Comparison of ENCODE assay signal across 16 cellular contexts in genomic region chr21:32043458-32043857, GRCh38.
A peak's percentile ranks its signal among the peaks of the same experiment; 100 is the strongest.
DNase-seq lines count a peak whose midpoint lies in the region; ATAC-seq, FAIRE-seq and TF ChIP-seq lines count a peak whose summit lies in the region.
"Had no signal": no experiment of that assay in that cellular context is flagged by ENCODE, and none has a peak within 500 bp of the region (broad histone marks: within the 10 kb centered on the region; RNA-seq: fewer than 3 reads in every experiment).

No MANE protein-coding gene starts in this region.

- H4K20me1 ChIP-seq in H9 (ENCODE audit: control insufficient read depth, insufficient read depth, insufficient read length) (no peaks in the 10 kb centered on the region), K562 (replicated peaks; ENCODE audit: control insufficient read depth, insufficient read depth, low read length) (no peaks in the 10 kb centered on the region)
- H4K20me1 ChIP-seq: BLaER1 treated with 17β-estradiol and CSF1 and Interleukin-3, amounts not matched to agents 10 nM and 100 nM had no signal

- H3K4ac ChIP-seq in H9 (ENCODE audit: low read depth, low read length) = no peak overlapping the region

- in situ Hi-C loops in K562 (cut with MboI) = no loop called here

- peaks cover 7% of the 10 kb centered on the region; the same call in 1 of the 2 replicates for H3K27me3 Mint-ChIP-seq in H9 (ENCODE audit: low read depth)
- peaks cover 6% of the 10 kb centered on the region for H3K27me3 Mint-ChIP-seq in endothelial cell (ENCODE audit: unreplicated experiment)
- H3K27me3 Mint-ChIP-seq: CD4-positive, CD25-positive, alpha-beta regulatory T cell had no signal

- no peaks in the 10 kb centered on the region for H3K9me3 ChIP-seq in H9 (ENCODE audit: control insufficient read depth, low read depth, low read length)
- H3K9me3 ChIP-seq in K562 (replicated peaks; ENCODE audit: control insufficient read depth, insufficient read depth, low read depth, low read length) = no peaks in the 10 kb centered on the region; the same call in 1 of the 2 replicates
- no peaks in the 10 kb centered on the region for H3K9me3 ChIP-seq in upper lobe of right lung
- H3K9me3 ChIP-seq: BLaER1 treated with 17β-estradiol and CSF1 and Interleukin-3, amounts not matched to agents 10 nM and 100 nM had no signal

- WGBS in H9 (ENCODE audit: extremely low coverage, insufficient read length, low lambda C conversion rate) = no CpG with 5 or more reads among the region's 10 CpGs
- 2% methylated on average over 10 of the region's 10 CpGs for WGBS in K562 (ENCODE audit: insufficient coverage, low coverage, missing lambda C conversion rate)

- H2BK5ac ChIP-seq in H9 (ENCODE audit: insufficient read length, low read length) = no peak overlapping the region

- H3K9me3 Mint-ChIP-seq in H9 (peaks cover 3 to 9% of the 10 kb centered on the region in 2 experiments; a peak in 3 of 5 replicates), endothelial cell (ENCODE audit: unreplicated experiment) (no peaks in the 10 kb centered on the region)

- H4K91ac ChIP-seq in H9 (ENCODE audit: insufficient read length, low read depth, low read length) = no peak overlapping the region

- ATAC-seq in K562 (no peak), upper lobe of right lung (peak; percentile 25), HG03469 (IDR thresholded peaks at IDR 0.05; ENCODE audit: unreplicated experiment) (no peak), GM21723 (IDR thresholded peaks at IDR 0.05; ENCODE audit: unreplicated experiment) (no peak)

- H3K4me3 ChIP-seq in K562 (no peak overlapping the region), upper lobe of right lung (no peak overlapping the region)
- H3K4me3 ChIP-seq: BLaER1 treated with 17β-estradiol and CSF1 and Interleukin-3, amounts not matched to agents 10 nM and 100 nM; GM23248 had no signal

- H3K4me1 ChIP-seq in H9 (ENCODE audit: insufficient read depth, low read length) (no peaks in the 10 kb centered on the region), K562 (replicated peaks in 1 of 2; ENCODE audit: control insufficient read depth in 2 of 2, insufficient read depth in 2 of 2, low read length in 2 of 2) (no peaks in the 10 kb centered on the region), upper lobe of right lung (no peaks in the 10 kb centered on the region)
- H3K4me1 ChIP-seq: BLaER1 treated with 17β-estradiol and CSF1 and Interleukin-3, amounts not matched to agents 10 nM and 100 nM had no signal

- H2BK20ac ChIP-seq in H9 (ENCODE audit: low read depth, low read length, poor library complexity, severe bottlenecking) = no peak overlapping the region

- H3K79me2 ChIP-seq in H9 (ENCODE audit: insufficient read depth, low read length) (no peaks in the 10 kb centered on the region), K562 (ENCODE audit: control insufficient read depth, insufficient read depth, low read length) (no peaks in the 10 kb centered on the region)

- H3K14ac ChIP-seq in H9 (ENCODE audit: insufficient read depth, low read length) = no peak overlapping the region

- no peak overlapping the region for H2BK12ac ChIP-seq in H9 (ENCODE audit: insufficient read length, low read depth, low read length)

- intact Hi-C loops in K562 (cut with micrococcal nuclease) (no loop called here), upper lobe of right lung (cut with DNase I) (no loop called here)

- H3K27me3 ChIP-seq in H9 (ENCODE audit: insufficient read depth, low read length) (no peaks in the 10 kb centered on the region), K562 (ENCODE audit: control insufficient read depth in 2 of 2, insufficient read depth in 2 of 2, low read length in 2 of 2) (peaks cover 0 to 6% of the 10 kb centered on the region in 2 experiments; a peak in 2 of 5 replicates), upper lobe of right lung (no peaks in the 10 kb centered on the region)
- H3K27me3 ChIP-seq: BLaER1 treated with 17β-estradiol and CSF1 and Interleukin-3, amounts not matched to agents 10 nM and 100 nM had no signal

- H3K27ac Mint-ChIP-seq in H9 = no peak overlapping the region; a peak in 1 of 7 replicates
- H3K27ac Mint-ChIP-seq in endothelial cell (ENCODE audit: unreplicated experiment) = peak overlapping the region; percentile 6
- H3K27ac Mint-ChIP-seq: CD4-positive, CD25-positive, alpha-beta regulatory T cell had no signal

- H3K23me2 ChIP-seq in H9 (ENCODE audit: insufficient read length, low read depth, low read length, poor library complexity, severe bottlenecking) = no peaks in the 10 kb centered on the region

- H3K23ac ChIP-seq in H9 (ENCODE audit: insufficient read length, low read depth, low read length) = no peak overlapping the region

- no peak overlapping the region for H3K56ac ChIP-seq in H9 (ENCODE audit: insufficient read length, low read depth, low read length)

- TF ChIP-seq POLR2A in K562 (conservative IDR thresholded peaks at IDR 0.05) = no peak

- no peak for TF ChIP-seq RAD21 in K562 (CRISPR knock-in tag; conservative IDR thresholded peaks at IDR 0.05 in 1 of 2, IDR thresholded peaks at IDR 0.05 in 1 of 2)

- H3K36me3 ChIP-seq in K562 (ENCODE audit: control insufficient read depth, insufficient read depth, low read length) (no peaks in the 10 kb centered on the region), upper lobe of right lung (no peaks in the 10 kb centered on the region)
- H3K36me3 ChIP-seq: BLaER1 treated with 17β-estradiol and CSF1 and Interleukin-3, amounts not matched to agents 10 nM and 100 nM had no signal

- TF ChIP-seq CTCF in H9 (conservative IDR thresholded peaks at IDR 0.05) (no peak), K562 (IDR thresholded peaks at IDR 0.05 in 2 of 3, conservative IDR thresholded peaks at IDR 0.05 in 1 of 3; ENCODE audit: insufficient read depth in 2 of 3, low read depth in 1 of 3, low read length in 3 of 3) (no peak), endothelial cell (IDR thresholded peaks at IDR 0.05; ENCODE audit: unreplicated experiment) (no peak), upper lobe of right lung (IDR thresholded peaks at IDR 0.05) (no peak)

- no peak overlapping the region for H2BK15ac ChIP-seq in H9 (ENCODE audit: low read depth, low read length)

- H3K9me1 ChIP-seq in K562 (ENCODE audit: control insufficient read depth, insufficient read depth, low read length) = no peaks in the 10 kb centered on the region

- H3K4me3 Mint-ChIP-seq in H9 (no peak overlapping the region), endothelial cell (ENCODE audit: unreplicated experiment) (peak overlapping the region; percentile 19)
- H3K4me3 Mint-ChIP-seq: CD4-positive, CD25-positive, alpha-beta regulatory T cell had no signal

- H3K9ac ChIP-seq in H9 (ENCODE audit: extremely low read depth, insufficient read length, low read length) (no peak overlapping the region), K562 (ENCODE audit: insufficient read depth in 1 of 2, low read depth in 2 of 2, low read length in 2 of 2) (no peak overlapping the region)
- H3K9ac ChIP-seq: BLaER1 treated with 17β-estradiol and CSF1 and Interleukin-3, amounts not matched to agents 10 nM and 100 nM; GM23248 had no signal

- H2AFZ ChIP-seq in H9 (ENCODE audit: low read length) (no peak overlapping the region), K562 (ENCODE audit: low read depth, low read length) (no peak overlapping the region)
- H2AFZ ChIP-seq: GM23248 had no signal

- H3K36me3 Mint-ChIP-seq in H9 (ENCODE audit: insufficient read depth in 1 of 3, low read depth in 3 of 3) (no peaks in the 10 kb centered on the region; a peak in 2 of 7 replicates), endothelial cell (ENCODE audit: low read depth, unreplicated experiment) (no peaks in the 10 kb centered on the region)
- H3K36me3 Mint-ChIP-seq: CD4-positive, CD25-positive, alpha-beta regulatory T cell had no signal

- no peak for TF ChIP-seq EP300 in K562 (IDR thresholded peaks at IDR 0.05; ENCODE audit: low read length)

- BruUV-seq in K562 (replicated peaks; lab: Mats Ljungman, UMichigan) = no TSS peak

- DNase-seq in H9 = no peak
- DNase-seq in K562 (ENCODE audit: extremely low read depth in 1 of 4, low spot score in 3 of 4) = no peak
- no peak for DNase-seq in endothelial cell (ENCODE audit: low spot score)
- no peak for DNase-seq in upper lobe of right lung
- no peak for DNase-seq in NCI-H345 (lab: John Stamatoyannopoulos, UW)
- DNase-seq: 8988T; CD4-positive, CD25-positive, alpha-beta regulatory T cell; DMS53; GF-D8; GM23248; H7; KBM-7 had no signal

- H2AK5ac ChIP-seq in H9 (ENCODE audit: insufficient read length, low read length) = no peak overlapping the region

- POLR2A ChIA-PET in K562 (lab: Yijun Ruan, JAX) = no interaction called here

- H2BK120ac ChIP-seq in H9 (ENCODE audit: low read depth, low read length, poor library complexity, severe bottlenecking) = no peak overlapping the region

- H3K18ac ChIP-seq in H9 (ENCODE audit: insufficient read length, low read depth, low read length) = no peak overlapping the region

- no peak overlapping the region for H4K8ac ChIP-seq in H9 (replicated peaks; ENCODE audit: insufficient read length, low read depth, low read length)

- peak overlapping the region; percentile 4 for H4K5ac ChIP-seq in H9 (ENCODE audit: insufficient read length, low read depth, low read length)

- no peaks in the 10 kb centered on the region for H3K79me1 ChIP-seq in H9 (ENCODE audit: insufficient read depth, low read depth, low read length, poor library complexity, severe bottlenecking)

- CTCF ChIA-PET in K562 (lab: Yijun Ruan, JAX; ENCODE audit: low intra/inter-chr PET ratio) = no interaction called here

- H3T11ph ChIP-seq in H9 (ENCODE audit: low read length) = no peak overlapping the region

- H3K27ac ChIP-seq in H9 (ENCODE audit: insufficient read length, low read depth, low read length) (no peak overlapping the region), K562 (ENCODE audit: extremely low read depth, low read depth, low read length) (no peak overlapping the region), upper lobe of right lung (no peak overlapping the region)
- H3K27ac ChIP-seq: BLaER1 treated with 17β-estradiol and CSF1 and Interleukin-3, amounts not matched to agents 10 nM and 100 nM; GM23248 had no signal

- H3K4me2 ChIP-seq in H9 (ENCODE audit: insufficient read depth, insufficient read length, low read length) (no peak overlapping the region), K562 (ENCODE audit: insufficient read depth, low read length) (no peak overlapping the region)
- H3K4me2 ChIP-seq: BLaER1 treated with 17β-estradiol and CSF1 and Interleukin-3, amounts not matched to agents 10 nM and 100 nM had no signal

- peaks cover 5 to 6% of the 10 kb centered on the region in 2 experiments for H3K4me1 Mint-ChIP-seq in H9
- H3K4me1 Mint-ChIP-seq in endothelial cell (ENCODE audit: unreplicated experiment) = peaks cover 32% of the 10 kb centered on the region
- H3K4me1 Mint-ChIP-seq: CD4-positive, CD25-positive, alpha-beta regulatory T cell had no signal

- no peak for FAIRE-seq in K562 (lab: Jason Lieb, UNC)
- FAIRE-seq: GM19239 had no signal
